ENCODE assay signal across 25 cellular contexts in genomic region chr2:100692906-100693305, GRCh38.
DNase-seq lines count a peak whose midpoint lies in the region; ATAC-seq, FAIRE-seq and TF ChIP-seq lines count a peak whose summit lies in the region.
"Had no signal": no experiment of that assay in that cellular context is flagged by ENCODE, and none has a peak within 500 bp of the region (broad histone marks: within the 10 kb centered on the region; RNA-seq: fewer than 3 reads in every experiment).

No MANE protein-coding gene starts in this region.

- FAIRE-seq in urothelium cell line (lab: Jason Lieb, UNC), result no peak
- FAIRE-seq: A204.1, D721Med, GM12878, GM19239 had no signal

- no peak for ATAC-seq in left lobe of liver
- ATAC-seq: CD8-positive, alpha-beta T cell; GM12878; GM23338; HCT116 had no signal

- no peaks in the 10 kb centered on the region for H4K20me1 ChIP-seq in mammary epithelial cell (ENCODE audit: insufficient read depth, low read length)
- H4K20me1 ChIP-seq: BLaER1 had no signal

- H3K27me3 ChIP-seq in endodermal cell (ENCODE audit: control insufficient read depth, insufficient read depth, low read length, poor library complexity, severe bottlenecking), result no peaks in the 10 kb centered on the region
- no peaks in the 10 kb centered on the region for H3K27me3 ChIP-seq in mammary epithelial cell (ENCODE audit: insufficient read depth, low read length)
- H3K27me3 ChIP-seq: BLaER1 had no signal

- H3K9me3 Mint-ChIP-seq in endodermal cell, result peaks cover 14% of the 10 kb centered on the region

- peaks cover 4% of the 10 kb centered on the region for H3K9me3 ChIP-seq in endodermal cell (ENCODE audit: control insufficient read depth, low read length)
- H3K9me3 ChIP-seq in mammary epithelial cell (replicated peaks; ENCODE audit: insufficient read depth, low read length), result no peaks in the 10 kb centered on the region

- H3K4me3 ChIP-seq in endodermal cell (ENCODE audit: low read length), result no peak overlapping the region
- H3K4me3 ChIP-seq in mammary epithelial cell (replicated peaks in 1 of 3; ENCODE audit: insufficient read depth in 1 of 3, low read depth in 2 of 3, low read length in 3 of 3), result no peak overlapping the region
- H3K4me3 ChIP-seq: BLaER1, GM12878, GM23338 had no signal

- H3K27ac Mint-ChIP-seq in endodermal cell, result no peak overlapping the region
- H3K27ac Mint-ChIP-seq: B cell; CD4-positive, CD25-positive, alpha-beta regulatory T cell; CD8-positive, alpha-beta T cell; GM23338; H9 had no signal

- H3K4me3 Mint-ChIP-seq in endodermal cell, result no peak overlapping the region
- H3K4me3 Mint-ChIP-seq: B cell; CD4-positive, CD25-positive, alpha-beta regulatory T cell; CD8-positive, alpha-beta T cell; GM23338; H9 had no signal

- intact Hi-C loops in mammary epithelial cell (cut with micrococcal nuclease), result no loop called here

- TF ChIP-seq CTCF in endodermal cell (conservative IDR thresholded peaks at IDR 0.05), result no peak
- TF ChIP-seq CTCF in mammary epithelial cell (conservative IDR thresholded peaks at IDR 0.05 in 1 of 2, IDR thresholded peaks at IDR 0.05 in 1 of 2; ENCODE audit: extremely low read depth in 1 of 2, insufficient read depth in 1 of 2, low read depth in 1 of 2, low read length in 2 of 2), result no peak

- dilution Hi-C loops in mammary epithelial cell (cut with HindIII; ENCODE audit: low sequenced_read_pairs), result no loop called here

- in situ Hi-C loops in mammary epithelial cell (cut with MboI; ENCODE audit: low sequenced_read_pairs in 2 of 2), result no loop called here

- no peak overlapping the region for H3K4me2 ChIP-seq in mammary epithelial cell (ENCODE audit: insufficient read depth, low read depth, low read length)
- H3K4me2 ChIP-seq: BLaER1, GM23338 had no signal

- H2AFZ ChIP-seq in mammary epithelial cell (ENCODE audit: low read depth, low read length), result no peak overlapping the region
- H2AFZ ChIP-seq: GM23338 had no signal

- H3K9ac ChIP-seq in endodermal cell (ENCODE audit: extremely low read depth, low read length, poor library complexity, severe bottlenecking) (no peak overlapping the region), mammary epithelial cell (ENCODE audit: insufficient read depth, low read length) (no peak overlapping the region)
- H3K9ac ChIP-seq: BLaER1 had no signal

- no peaks in the 10 kb centered on the region for H3K27me3 Mint-ChIP-seq in endodermal cell (ENCODE audit: insufficient read depth)
- H3K27me3 Mint-ChIP-seq: CD4-positive, CD25-positive, alpha-beta regulatory T cell had no signal

- BruUV-seq in mammary epithelial cell (replicated peaks; lab: Mats Ljungman, UMichigan), result no TSS peak

- H3K4me1 Mint-ChIP-seq in endodermal cell, result no peaks in the 10 kb centered on the region
- H3K4me1 Mint-ChIP-seq: B cell; CD4-positive, CD25-positive, alpha-beta regulatory T cell had no signal

- H3K36me3 ChIP-seq in endodermal cell (ENCODE audit: control insufficient read depth, insufficient read depth, low read length) (no peaks in the 10 kb centered on the region), mammary epithelial cell (ENCODE audit: insufficient read depth, low read length) (no peaks in the 10 kb centered on the region)
- H3K36me3 ChIP-seq: BLaER1 had no signal

- H3K36me3 Mint-ChIP-seq in endodermal cell (ENCODE audit: low read depth), result no peaks in the 10 kb centered on the region

- H3K4me1 ChIP-seq in endodermal cell (ENCODE audit: control insufficient read depth, insufficient read depth, low read length) (no peaks in the 10 kb centered on the region), mammary epithelial cell (ENCODE audit: insufficient read depth, low read length) (peaks cover 3% of the 10 kb centered on the region)
- H3K4me1 ChIP-seq: BLaER1 had no signal

- H3K27ac ChIP-seq in endodermal cell (ENCODE audit: low read depth, low read length) (no peak overlapping the region), mammary epithelial cell (ENCODE audit: insufficient read depth, low read depth, low read length) (no peak overlapping the region)
- H3K27ac ChIP-seq: 22Rv1, BLaER1, C4-2B had no signal

- CTCF ChIA-PET in mammary epithelial cell (lab: Charles Lee; ENCODE audit: low non-redundant PET), result no interaction called here

- peak; percentile 15 for DNase-seq in activated CD8-positive, alpha-beta memory T cell treated with anti-CD3 and anti-CD28 coated beads for 24 hours
- DNase-seq in activated CD8-positive, alpha-beta memory T cell treated with anti-CD3 and anti-CD28 coated beads, Interleukin-2, amount 50 U/mL, for 48 hours, result no peak
- DNase-seq in endodermal cell (peak; percentile 19), left lobe of liver (ENCODE audit: low spot score) (peak; percentile 29), urothelium cell line (ENCODE audit: low spot score) (peak; percentile 2), COLO668 (lab: John Stamatoyannopoulos, UW; ENCODE audit: unreplicated experiment) (no peak), NCI-H446 (lab: John Stamatoyannopoulos, UW) (no peak), mammary epithelial cell (no peak)
- DNase-seq: CD4-positive, CD25-positive, alpha-beta regulatory T cell; CD8-positive, alpha-beta T cell; DMS 273 treated with DMSO at 0.1 percent for 48 hours; DMS79; EL; GDM1; H9 had no signal

- H3K79me2 ChIP-seq in mammary epithelial cell (ENCODE audit: insufficient read depth, low read length), result no peaks in the 10 kb centered on the region

Comparison
In these comparisons a context has a peak if more than half of its experiments do, and no peak if none do; other contexts are left out.
1. DNase-seq: peak in activated CD8-positive, alpha-beta memory T cell treated with anti-CD3 and anti-CD28 coated beads for 24 hours (single experiment), endodermal cell (single experiment), left lobe of liver (single experiment) and urothelium cell line (single experiment); none in activated CD8-positive, alpha-beta memory T cell treated with anti-CD3 and anti-CD28 coated beads, Interleukin-2, amount 50 U/mL, for 48 hours (single experiment), COLO668 (single experiment), NCI-H446 (0 of 2) and mammary epithelial cell (single experiment).